8 cellular contexts compared by ENCODE assay signal in genomic region chr17:731943-732787, GRCh38. TPM values are rescaled to one million over a fixed set of nuclear protein-coding genes. Genes with fewer than 3 reads are reported as not detected.
DNase-seq lines count a peak whose midpoint lies in the region; ATAC-seq and TF ChIP-seq lines count a peak whose summit lies in the region.

Gene TLCD3A (plus strand): TSS chr17:732596. CDS start chr17:732648, 52 bp downstream.

- no peak within 1 kb of the TSS for H3K27ac ChIP-seq in PC-9
- H3K27ac ChIP-seq in upper lobe of right lung, result peak within 1 kb of the TSS; percentile 74

- H3F3A ChIP-seq in PC-9 (ENCODE audit: insufficient read depth, low read depth), result peaks cover 33% of the 10 kb centered on the region

- H3K4me1 ChIP-seq in PC-9 (replicated peaks; ENCODE audit: insufficient read depth), result peaks cover 12% of the 10 kb centered on the region
- peaks cover 5% of the 10 kb centered on the region for H3K4me1 ChIP-seq in upper lobe of right lung

- H4K20me1 ChIP-seq in PC-9 (ENCODE audit: insufficient read depth), result peaks cover 12% of the 10 kb centered on the region; the same call in 1 of the 2 replicates

- POLR2A ChIA-PET in PC-9 (lab: Charles Lee; ENCODE audit: unreplicated experiment), result no interaction called here

- H3K36me3 ChIP-seq in PC-9 (ENCODE audit: low read depth) (peaks cover 8% of the 10 kb centered on the region; the same call in 1 of the 2 replicates), upper lobe of right lung (no peaks in the 10 kb centered on the region)

- DNase-seq in NCI-H1092 treated with DMSO at 0.1 percent for 48 hours (lab: John Stamatoyannopoulos, UW) (peak; percentile 39), NCI-H1092 (lab: John Stamatoyannopoulos, UW) (no peak), PC-9 (peak; percentile 42 to 87), fibroblast of villous mesenchyme (ENCODE audit: low read depth) (peak; percentile 66), upper lobe of right lung (peak; percentile 92)
- peak; percentile 23 for DNase-seq in activated gamma-delta T cell treated with anti-CD3 and anti-CD28 coated beads, Interleukin-2, amount 50 U/mL, for 16 hours (ENCODE audit: low read depth)

- no peaks in the 10 kb centered on the region for H3K27me3 ChIP-seq in PC-9 (ENCODE audit: insufficient read depth, low read depth)
- H3K27me3 ChIP-seq in upper lobe of right lung, result no peaks in the 10 kb centered on the region

- H3K4me2 ChIP-seq in PC-9, result peak within 1 kb of the TSS; percentile 91

- H3K36me3 Mint-ChIP-seq in nephron (ENCODE audit: low read depth), result peaks cover 9% of the 10 kb centered on the region

- no peaks in the 10 kb centered on the region for H3K27me3 Mint-ChIP-seq in nephron (ENCODE audit: low read depth)

- peak within 1 kb of the TSS; percentile 16 to 85 (median 61) for H3K27ac Mint-ChIP-seq in nephron

- CTCF ChIA-PET in PC-9 (lab: Charles Lee), result no interaction called here

- no peaks in the 10 kb centered on the region for H3K9me3 ChIP-seq in PC-9 (ENCODE audit: insufficient read depth, low read depth)
- no peaks in the 10 kb centered on the region for H3K9me3 ChIP-seq in upper lobe of right lung

- BruUV-seq in PC-9 (replicated peaks; lab: Mats Ljungman, UMichigan), result no TSS peak

- no peak for TF ChIP-seq CTCF in PC-9 (conservative IDR thresholded peaks at IDR 0.05)
- no peak for TF ChIP-seq CTCF in fibroblast of villous mesenchyme (IDR thresholded peaks at IDR 0.05; ENCODE audit: insufficient read depth, low read depth, low read length)
- TF ChIP-seq CTCF in nephron (IDR thresholded peaks at IDR 0.05; ENCODE audit: unreplicated experiment in 3 of 3), result no peak
- no peak for TF ChIP-seq CTCF in upper lobe of right lung (IDR thresholded peaks at IDR 0.05)

- ATAC-seq in HG02852 (IDR thresholded peaks at IDR 0.05; ENCODE audit: unreplicated experiment) (peak; percentile 64), upper lobe of right lung (peak; percentile 91)

- H3K4me1 Mint-ChIP-seq in nephron, result peaks cover 21% of the 10 kb centered on the region

- peaks cover 21% of the 10 kb centered on the region for H3K79me2 ChIP-seq in PC-9 (ENCODE audit: low read depth)

- no peaks in the 10 kb centered on the region for H3K9me2 ChIP-seq in PC-9 (ENCODE audit: insufficient read depth)

- peak within 1 kb of the TSS; percentile 90 to 95 (median 94) for H3K4me3 Mint-ChIP-seq in nephron

- no peaks in the 10 kb centered on the region for H3K9me3 Mint-ChIP-seq in nephron

- H3K4me3 ChIP-seq in PC-9 (peak within 1 kb of the TSS; percentile 96), fibroblast of villous mesenchyme (ENCODE audit: low read depth, low read length) (peak within 1 kb of the TSS; percentile 75), upper lobe of right lung (peak within 1 kb of the TSS; percentile 82)

- H2AFZ ChIP-seq in PC-9, result peak within 1 kb of the TSS; percentile 80

- intact Hi-C loops in PC-9 (cut with micrococcal nuclease; ENCODE audit: unreplicated experiment) (no loop called here), upper lobe of right lung (cut with DNase I) (no loop called here)

RNA-seq across cellular contexts. Expression of gene TLCD3A, which starts in this region (rescaled TPM):
- total RNA-seq in PC-9 (2021) (13.4 and 29.4 TPM in 2 replicates), fibroblast of villous mesenchyme (24.5 and 32.4 TPM in 2 replicates), upper lobe of right lung (11.9 TPM)
